Comparison of ENCODE assay signal across 17 cellular contexts in the genomic region with DNA sequence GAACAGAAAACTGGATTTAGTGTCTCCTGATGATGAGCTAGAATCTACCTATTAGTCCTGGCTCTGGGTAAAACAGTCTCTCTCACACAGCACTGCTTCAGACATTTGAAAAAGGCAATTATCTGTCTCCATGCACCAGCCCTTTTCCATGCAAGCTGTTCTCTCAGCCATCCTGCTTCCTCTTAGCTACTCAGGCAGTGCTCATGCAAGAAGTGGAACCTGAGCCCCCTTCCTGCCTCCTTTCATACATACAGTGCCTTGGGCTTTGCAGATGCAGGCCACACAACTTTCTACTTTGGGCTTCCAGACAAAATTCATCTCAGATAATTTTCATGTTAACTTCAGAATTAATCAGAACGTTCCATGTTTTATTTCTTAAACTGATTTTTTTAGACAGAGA.
"Had no signal": no experiment of that assay in that cellular context is flagged by ENCODE, and none has a peak within 500 bp of the region (broad histone marks: within the 10 kb centered on the region; RNA-seq: fewer than 3 reads in every experiment).

No MANE protein-coding gene starts in this region.

- H3K27ac Mint-ChIP-seq: activated naive CD8-positive, alpha-beta T cell treated with anti-CD3 and anti-CD28 coated beads, Interleukin-2, amount 10 ng/mL, durations not matched to agents 7 days and 5 days; activated T-helper 1 cell treated with anti-CD3 and anti-CD28 coated beads, Interleukin-12 subunit alpha, Interleukin-12 subunit beta, Interleukin-2, Interleukin-4 antibody, amounts not matched to agents 30 ng/mL and 10 ng/mL and 1 ng/mL, durations not matched to agents 14 hours and 24 hours and 36 hours; dendritic cell treated with granulocyte-macrophage colony-stimulating factor and Interleukin-4, amounts not matched to agents 40 ng/mL and 50 ng/mL, for 4 days; stimulated activated naive CD8-positive, alpha-beta T cell treated with anti-CD3 and anti-CD28 coated beads, Interleukin-15, Interleukin-2, amounts not matched to agents 100 ng/mL and 50 ng/mL, for 24 hours; T-helper 2 cell treated with Interferon-gamma antibody and Interleukin-4, amounts not matched to agents 5 μg/mL and 100 μg/mL, for 36 hours had no signal

- H3K4me1 ChIP-seq: parathyroid adenoma, sigmoid colon, spleen, suprapubic skin had no signal

- H3K9me3 Mint-ChIP-seq: activated naive CD8-positive, alpha-beta T cell treated with anti-CD3 and anti-CD28 coated beads, Interleukin-2, amount 10 ng/mL, durations not matched to agents 7 days and 5 days; activated T-helper 1 cell treated with anti-CD3 and anti-CD28 coated beads, Interleukin-12 subunit alpha, Interleukin-12 subunit beta, Interleukin-2, Interleukin-4 antibody, amounts not matched to agents 30 ng/mL and 10 ng/mL and 1 ng/mL, durations not matched to agents 14 hours and 24 hours and 36 hours; dendritic cell treated with granulocyte-macrophage colony-stimulating factor and Interleukin-4, amounts not matched to agents 40 ng/mL and 50 ng/mL, for 4 days; naive B cell; stimulated activated naive CD8-positive, alpha-beta T cell treated with anti-CD3 and anti-CD28 coated beads, Interleukin-15, Interleukin-2, amounts not matched to agents 100 ng/mL and 50 ng/mL, for 24 hours; T-helper 2 cell treated with Interferon-gamma antibody and Interleukin-4, amounts not matched to agents 5 μg/mL and 100 μg/mL, for 36 hours had no signal

- H3K36me3 ChIP-seq: sigmoid colon had no signal

- DNase-seq: activated CD4-positive, alpha-beta T cell treated with anti-CD3 and anti-CD28 coated beads, Interleukin-2, amount 50 U/mL, for 1 hour; activated CD4-positive, CD25-positive, alpha-beta regulatory T cell; activated CD8-positive, alpha-beta memory T cell treated with anti-CD3 and anti-CD28 coated beads for 24 hours; activated naive CD4-positive, alpha-beta T cell; activated naive CD8-positive, alpha-beta T cell treated with anti-CD3 and anti-CD28 coated beads, Interleukin-2, amount 10 ng/mL, durations not matched to agents 7 days and 5 days; effector memory CD4-positive, alpha-beta T cell; foreskin fibroblast; naive B cell; sigmoid colon; spleen; trophoblast cell had no signal

- H3K4me1 Mint-ChIP-seq: activated naive CD8-positive, alpha-beta T cell treated with anti-CD3 and anti-CD28 coated beads, Interleukin-2, amount 10 ng/mL, durations not matched to agents 7 days and 5 days; naive B cell had no signal

- H3K27ac ChIP-seq: parathyroid adenoma, sigmoid colon, spleen, suprapubic skin had no signal

- H2AFZ ChIP-seq: parathyroid adenoma had no signal

- H3K4me3 ChIP-seq: sigmoid colon, spleen, suprapubic skin had no signal

- H3K27me3 Mint-ChIP-seq: activated naive CD8-positive, alpha-beta T cell treated with anti-CD3 and anti-CD28 coated beads, Interleukin-2, amount 10 ng/mL, durations not matched to agents 7 days and 5 days; dendritic cell treated with granulocyte-macrophage colony-stimulating factor and Interleukin-4, amounts not matched to agents 40 ng/mL and 50 ng/mL, for 4 days; naive B cell; stimulated activated naive CD8-positive, alpha-beta T cell treated with anti-CD3 and anti-CD28 coated beads, Interleukin-15, Interleukin-2, amounts not matched to agents 100 ng/mL and 50 ng/mL, for 24 hours had no signal

- H3K4me3 Mint-ChIP-seq: activated naive CD8-positive, alpha-beta T cell treated with anti-CD3 and anti-CD28 coated beads, Interleukin-2, amount 10 ng/mL, durations not matched to agents 7 days and 5 days; activated T-helper 1 cell treated with anti-CD3 and anti-CD28 coated beads, Interleukin-12 subunit alpha, Interleukin-12 subunit beta, Interleukin-2, Interleukin-4 antibody, amounts not matched to agents 30 ng/mL and 10 ng/mL and 1 ng/mL, durations not matched to agents 14 hours and 24 hours and 36 hours; dendritic cell treated with granulocyte-macrophage colony-stimulating factor and Interleukin-4, amounts not matched to agents 40 ng/mL and 50 ng/mL, for 4 days; naive B cell; stimulated activated naive CD8-positive, alpha-beta T cell treated with anti-CD3 and anti-CD28 coated beads, Interleukin-15, Interleukin-2, amounts not matched to agents 100 ng/mL and 50 ng/mL, for 24 hours; T-helper 2 cell treated with Interferon-gamma antibody and Interleukin-4, amounts not matched to agents 5 μg/mL and 100 μg/mL, for 36 hours had no signal

- H3K27me3 ChIP-seq: sigmoid colon, spleen, suprapubic skin had no signal

- H3K79me2 ChIP-seq: parathyroid adenoma had no signal
